In genomic region chr3:177519588-177519987, GRCh38 we compare ENCODE assay signal across 18 cellular contexts.
"Had no signal": no experiment of that assay in that cellular context is flagged by ENCODE, and none has a peak within 500 bp of the region (broad histone marks: within the 10 kb centered on the region; RNA-seq: fewer than 3 reads in every experiment).

No MANE protein-coding gene starts in this region.

- H3K9me3 ChIP-seq: body of pancreas, colonic mucosa, gastrocnemius medialis, heart left ventricle, left ventricle myocardium inferior, mucosa of descending colon, sigmoid colon, tibial artery had no signal

- H3K27ac ChIP-seq: body of pancreas, colonic mucosa, heart left ventricle, left ventricle myocardium inferior, parathyroid adenoma, sigmoid colon, tibial artery had no signal

- H3K27me3 ChIP-seq: body of pancreas, colonic mucosa, gastrocnemius medialis, heart left ventricle, sigmoid colon, tibial artery had no signal

- H3K36me3 ChIP-seq: colonic mucosa, gastrocnemius medialis, heart left ventricle, left ventricle myocardium inferior, sigmoid colon, tibial artery had no signal

- DNase-seq: activated CD4-positive, alpha-beta memory T cell treated with anti-CD3 and anti-CD28 coated beads, Interleukin-2, amount 10 ng/mL, durations not matched to agents 7 days and 5 days; activated CD4-positive, alpha-beta T cell treated with anti-CD3 and anti-CD28 coated beads for 4 hours; activated CD8-positive, alpha-beta memory T cell treated with anti-CD3 and anti-CD28 coated beads, Interleukin-2, amount 10 ng/mL, durations not matched to agents 7 days and 5 days; activated naive CD4-positive, alpha-beta T cell treated with Interleukin-2 at 50 U/mL for 16 hours; body of pancreas; colonic mucosa; erythroblast; heart left ventricle; kidney; left ventricle myocardium inferior; mucosa of descending colon; naive thymus-derived CD8-positive, alpha-beta T cell; sigmoid colon; stimulated activated naive CD4-positive, alpha-beta T cell treated with Interleukin-2 at 50 U/mL for 16 hours; tibial artery had no signal

- H3K9ac ChIP-seq: parathyroid adenoma had no signal

- ATAC-seq: activated CD8-positive, alpha-beta memory T cell treated with anti-CD3 and anti-CD28 coated beads, Interleukin-2, amount 10 ng/mL, durations not matched to agents 7 days and 5 days; activated T-helper 17 cell treated with anti-CD3 and anti-CD28 coated beads, Interleukin-2, amount 50 U/mL, for 72 hours; body of pancreas; heart left ventricle; mucosa of descending colon; naive thymus-derived CD8-positive, alpha-beta T cell had no signal

- H3K4me1 ChIP-seq: colonic mucosa had no signal

- H3K4me3 ChIP-seq: body of pancreas, colonic mucosa, heart left ventricle, left ventricle myocardium inferior, mucosa of descending colon, sigmoid colon, tibial artery had no signal
